In genomic region chr6:16482702-16483314, GRCh38 we compare ENCODE assay signal across 1 cellular context.
TF ChIP-seq lines count a peak whose summit lies in the region.

No MANE protein-coding gene starts in this region.

TF ChIP-seq in WTC11, 78 proteins besides CTCF, POLR2A, EP300 and RAD21 (continued from another document):
- TF ChIP-seq ARID4B (CRISPR knock-in tag; IDR thresholded peaks at IDR 0.05; ENCODE audit: borderline replicate concordance) (no peak), ZBTB21 (CRISPR knock-in tag; IDR thresholded peaks at IDR 0.05; ENCODE audit: borderline replicate concordance) (no peak), CREB1 (CRISPR knock-in tag; IDR thresholded peaks at IDR 0.05) (no peak), ZBTB43 (CRISPR knock-in tag; IDR thresholded peaks at IDR 0.05) (no peak), TP53 (CRISPR knock-in tag; IDR thresholded peaks at IDR 0.05) (no peak), PRRX2 (CRISPR knock-in tag; IDR thresholded peaks at IDR 0.05) (no peak), E2F5 (CRISPR knock-in tag; IDR thresholded peaks at IDR 0.05) (no peak)
